In the genomic region with DNA sequence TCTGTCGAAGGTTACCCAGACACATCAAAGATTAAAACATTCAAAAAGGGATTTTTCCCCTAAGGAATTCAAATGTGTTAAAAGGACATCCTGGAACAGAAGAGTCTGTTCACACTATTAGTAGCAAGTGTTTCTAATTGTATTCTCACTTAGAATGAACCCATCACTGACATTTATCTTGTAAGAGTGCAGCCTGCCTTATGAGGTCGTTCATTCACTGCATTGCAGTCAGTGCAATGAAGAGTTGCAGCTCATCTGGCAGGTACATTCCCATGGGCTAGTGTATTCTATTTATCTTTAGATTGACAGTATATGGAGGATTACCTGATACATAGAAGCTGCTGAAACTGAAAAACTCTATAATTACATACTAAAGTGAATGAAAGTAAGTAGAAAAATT, we compare ENCODE assay signal across 32 cellular contexts.
"Had no signal": no experiment of that assay in that cellular context is flagged by ENCODE, and none has a peak within 500 bp of the region (broad histone marks: within the 10 kb centered on the region; RNA-seq: fewer than 3 reads in every experiment).

No MANE protein-coding gene starts in this region.

- H3K27ac ChIP-seq: adrenal gland, ascending aorta, body of pancreas, brain microvascular endothelial cell, breast epithelium, cardiac muscle cell had no signal

- H3K4me1 ChIP-seq: adrenal gland, ascending aorta, breast epithelium had no signal

- H3K9me3 ChIP-seq: adrenal gland, ascending aorta, body of pancreas, breast epithelium had no signal

- H3K4me3 ChIP-seq: adrenal gland, ascending aorta, body of pancreas, breast epithelium, cardiac muscle cell had no signal

- DNase-seq: activated effector memory CD4-positive, alpha-beta T cell treated with anti-CD3 and anti-CD28 coated beads, Interleukin-2, amount 50 U/mL, for 16 hours; activated effector memory CD4-positive, alpha-beta T cell treated with Interleukin-2 at 50 U/mL for 16 hours; activated gamma-delta T cell; activated gamma-delta T cell treated with Interleukin-2 at 50 U/mL for 16 hours; activated naive CD4-positive, alpha-beta T cell; activated naive CD4-positive, alpha-beta T cell treated with anti-CD3 and anti-CD28 coated beads for 36 hours; activated naive CD4-positive, alpha-beta T cell treated with anti-CD3 and anti-CD28 coated beads, Interleukin-2, amount 10 ng/mL, durations not matched to agents 7 days and 5 days; activated naive CD4-positive, alpha-beta T cell treated with anti-CD3 and anti-CD28 coated beads, Interleukin-2, amount 50 U/mL, for 16 hours; activated naive CD4-positive, alpha-beta T cell treated with Interleukin-2 at 50 U/mL for 16 hours; activated naive CD8-positive, alpha-beta T cell treated with anti-CD3 and anti-CD28 coated beads for 36 hours; activated naive CD8-positive, alpha-beta T cell treated with anti-CD3 and anti-CD28 coated beads, Interleukin-2, amount 10 ng/mL, durations not matched to agents 7 days and 5 days; activated naive CD8-positive, alpha-beta T cell treated with anti-CD3 and anti-CD28 coated beads, Interleukin-2, amount 50 U/mL, for 24 hours; activated T-cell treated with anti-CD3 and anti-CD28 coated beads, Interleukin-2, amount 50 U/mL, for 1 hour; activated T-cell treated with anti-CD3 and anti-CD28 coated beads, Interleukin-2, amount 50 U/mL, for 24 hours; activated T-cell treated with anti-CD3 and anti-CD28 coated beads, Interleukin-2, amount 50 U/mL, for 4 hours; activated T-cell treated with anti-CD3 and anti-CD28 coated beads, Interleukin-2, amount 50 U/mL, for 48 hours; activated T-cell treated with anti-CD3 and anti-CD28 coated beads, Interleukin-2, amount 50 U/mL, for 72 hours; adrenal gland; amniotic stem cell; amygdala; anterior cingulate cortex; aorta; body of pancreas; brain microvascular endothelial cell; caudate nucleus; central memory CD4-positive, alpha-beta T cell; cerebellar nuclear complex had no signal

- ATAC-seq: activated naive CD4-positive, alpha-beta T cell treated with anti-CD3 and anti-CD28 coated beads, Interleukin-2, amount 50 U/mL, for 72 hours; activated naive CD8-positive, alpha-beta T cell treated with anti-CD3 and anti-CD28 coated beads, Interleukin-2, amount 50 U/mL, for 24 hours; activated T-cell treated with anti-CD3 and anti-CD28 coated beads, Interleukin-2, amount 50 U/mL, for 4 hours; activated T-cell treated with anti-CD3 and anti-CD28 coated beads, Interleukin-2, amount 50 U/mL, for 72 hours; activated T-helper 17 cell treated with anti-CD3 and anti-CD28 coated beads, Interleukin-2, amount 50 U/mL, for 72 hours; body of pancreas had no signal

- H3K36me3 ChIP-seq: adrenal gland, ascending aorta, brain microvascular endothelial cell, breast epithelium, cardiac muscle cell had no signal
